10 cellular contexts compared by ENCODE assay signal in genomic region chr6:166456360-166457156, GRCh38.
DNase-seq lines count a peak whose midpoint lies in the region; ATAC-seq and TF ChIP-seq lines count a peak whose summit lies in the region.
"Had no signal": no experiment of that assay in that cellular context is flagged by ENCODE, and none has a peak within 500 bp of the region (broad histone marks: within the 10 kb centered on the region; RNA-seq: fewer than 3 reads in every experiment).

No MANE protein-coding gene starts in this region.

- no peak overlapping the region for H3K27ac ChIP-seq in lower lobe of right lung
- H3K27ac ChIP-seq: coronary artery, skin epidermis had no signal

- H3K27me3 ChIP-seq in lower lobe of right lung (ENCODE audit: low read depth): no peaks in the 10 kb centered on the region

- peaks cover 8% of the 10 kb centered on the region for H3K4me1 Mint-ChIP-seq in activated T-cell treated with anti-CD3 and anti-CD28 coated beads, Interleukin-2, amount 50 U/mL, for 24 hours (ENCODE audit: low read depth)

- in situ Hi-C loops in SK-MEL-5 (cut with HindIII; ENCODE audit: low pct_unique_long_range_greater_than_20kb, low sequenced_read_pairs): no loop called here

- no peak overlapping the region for H3K4me3 Mint-ChIP-seq in activated T-cell treated with anti-CD3 and anti-CD28 coated beads, Interleukin-2, amount 50 U/mL, for 24 hours

- H3K27ac Mint-ChIP-seq in activated T-cell treated with anti-CD3 and anti-CD28 coated beads, Interleukin-2, amount 50 U/mL, for 24 hours: no peak overlapping the region

- ATAC-seq in lower lobe of right lung: peak; percentile 37 to 80
- ATAC-seq in HG02840 (IDR thresholded peaks at IDR 0.05; ENCODE audit: low FRiP score, unreplicated experiment): no peak

- peaks cover 11% of the 10 kb centered on the region for H3K4me1 ChIP-seq in lower lobe of right lung

- peak; percentile 19 for DNase-seq in COR-L47 (lab: John Stamatoyannopoulos, UW)
- DNase-seq in HFF-Myc (ENCODE audit: extremely low read depth, low read depth): peak; percentile 2
- DNase-seq in SK-MEL-5 (ENCODE audit: low read depth, low spot score): peak; percentile 27
- DNase-seq in lower lobe of right lung: no peak
- DNase-seq in NK-92 treated with Interleukin-12 subunit alpha and Interleukin-12 subunit beta, amount 100 ng/mL, for 24 hours (lab: John Stamatoyannopoulos, UW): no peak
- DNase-seq in activated T-cell treated with anti-CD3 and anti-CD28 coated beads, Interleukin-2, amount 50 U/mL, for 24 hours: no peak
- no peak for DNase-seq in activated CD4-positive, alpha-beta T cell treated with anti-CD3 and anti-CD28 coated beads for 48 hours

- no peaks in the 10 kb centered on the region for H3K27me3 Mint-ChIP-seq in activated T-cell treated with anti-CD3 and anti-CD28 coated beads, Interleukin-2, amount 50 U/mL, for 24 hours

- no peaks in the 10 kb centered on the region for H3K9me3 ChIP-seq in lower lobe of right lung

- no peaks in the 10 kb centered on the region for H3K9me3 Mint-ChIP-seq in activated T-cell treated with anti-CD3 and anti-CD28 coated beads, Interleukin-2, amount 50 U/mL, for 24 hours

- peaks cover 1% of the 10 kb centered on the region for H3K36me3 Mint-ChIP-seq in activated T-cell treated with anti-CD3 and anti-CD28 coated beads, Interleukin-2, amount 50 U/mL, for 24 hours (ENCODE audit: low read depth)

- H3K36me3 ChIP-seq in lower lobe of right lung: peaks cover 23% of the 10 kb centered on the region

- intact Hi-C loops in lower lobe of right lung (cut with DNase I): no loop called here

- peak; percentile 30 for TF ChIP-seq CTCF in HFF-Myc (IDR thresholded peaks at IDR 0.05; ENCODE audit: low read depth, low read length, missing control alignments)
- TF ChIP-seq CTCF in lower lobe of right lung (IDR thresholded peaks at IDR 0.05): peak; percentile 28

- H3K4me3 ChIP-seq in HFF-Myc (replicated peaks; ENCODE audit: low read depth, low read length) (no peak overlapping the region), lower lobe of right lung (no peak overlapping the region)
- H3K4me3 ChIP-seq: coronary artery, skin epidermis had no signal

Comparison
In these comparisons a context has a peak if more than half of its experiments do, and no peak if none do; other contexts are left out.
1. DNase-seq: peak in COR-L47 (single experiment), HFF-Myc (single experiment) and SK-MEL-5 (single experiment); none in lower lobe of right lung (single experiment), NK-92 treated with Interleukin-12 subunit alpha and Interleukin-12 subunit beta, amount 100 ng/mL, for 24 hours (single experiment), activated T-cell treated with anti-CD3 and anti-CD28 coated beads, Interleukin-2, amount 50 U/mL, for 24 hours (single experiment) and activated CD4-positive, alpha-beta T cell treated with anti-CD3 and anti-CD28 coated beads for 48 hours (single experiment).